ENCODE assay signal across 17 cellular contexts in the genomic region with DNA sequence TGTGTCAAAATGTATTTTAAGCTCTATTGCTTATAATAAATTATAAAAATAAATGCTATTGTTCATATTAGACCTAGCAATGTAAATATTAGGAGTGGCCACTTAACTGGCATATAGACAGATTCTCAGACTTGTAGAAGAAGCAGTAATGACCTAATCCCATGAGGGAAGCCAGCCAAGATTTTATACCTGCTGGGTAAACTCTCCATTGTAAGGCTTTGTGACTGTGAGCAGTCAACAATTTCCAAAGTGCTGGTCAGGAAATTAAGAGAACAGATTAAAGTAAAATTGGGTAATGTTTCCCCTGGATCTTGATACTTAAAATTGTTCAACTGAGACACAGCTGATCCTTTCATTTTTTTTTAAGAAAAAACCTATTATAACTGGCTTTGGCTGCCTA.
DNase-seq lines count a peak whose midpoint lies in the region; ATAC-seq and FAIRE-seq lines count a peak whose summit lies in the region.
"Had no signal": no experiment of that assay in that cellular context is flagged by ENCODE, and none has a peak within 500 bp of the region (broad histone marks: within the 10 kb centered on the region; RNA-seq: fewer than 3 reads in every experiment).

No MANE protein-coding gene starts in this region.

- FAIRE-seq in urothelium cell line (lab: Jason Lieb, UNC): no peak
- FAIRE-seq: small intestine had no signal

- intact Hi-C loops in posterior cingulate gyrus (cut with DNase I): loop anchor here (10.0 kb wide), 1 partner anchor 73 kb away; a partner anchor contains a TSS

- DNase-seq in NCI-H510A treated with DMSO at 0.1 percent for 48 hours (lab: John Stamatoyannopoulos, UW): peak; percentile 58
- no peak for DNase-seq in NCI-H510A (lab: John Stamatoyannopoulos, UW)
- peak; percentile 76 to 85 for DNase-seq in NCI-H524 (lab: John Stamatoyannopoulos, UW)
- peak; percentile 73 for DNase-seq in cerebellar cortex (ENCODE audit: low spot score)
- peak; percentile 3 for DNase-seq in urothelium cell line (ENCODE audit: low spot score)
- DNase-seq in posterior cingulate gyrus: no peak
- DNase-seq: activated CD4-positive, CD25-positive, alpha-beta regulatory T cell; activated naive CD4-positive, alpha-beta T cell; endodermal cell; NCI-H1048; occipital lobe; small intestine; stimulated activated naive B cell treated with anti-CD40 and anti-IgM and Interleukin-4, amounts not matched to agents 10 μg/mL and 1 μg/mL and 100 μg/mL, for 72 hours; uterus had no signal

- no peak for ATAC-seq in HG03280 (IDR thresholded peaks at IDR 0.05; ENCODE audit: unreplicated experiment)
- no peak for ATAC-seq in HG03095 (IDR thresholded peaks at IDR 0.05; ENCODE audit: unreplicated experiment)
- ATAC-seq: Panc1; stimulated activated naive B cell treated with anti-CD40 and anti-IgM and Interleukin-4, amounts not matched to agents 10 μg/mL and 1 μg/mL and 100 μg/mL, for 72 hours had no signal

Comparison
In these comparisons a context has a peak if more than half of its experiments do, and no peak if none do; other contexts are left out.
1. DNase-seq: peak in NCI-H510A treated with DMSO at 0.1 percent for 48 hours (single experiment), NCI-H524 (2 of 2), cerebellar cortex (single experiment) and urothelium cell line (single experiment); none in NCI-H510A (single experiment) and posterior cingulate gyrus (0 of 10).